12 cellular contexts compared by ENCODE assay signal in genomic region chr1:20134995-20135394, GRCh38. TPM values are rescaled to one million over a fixed set of nuclear protein-coding genes. Genes with fewer than 3 reads are reported as not detected.
"Had no signal": no experiment of that assay in that cellular context is flagged by ENCODE, and none has a peak within 500 bp of the region (broad histone marks: within the 10 kb centered on the region; RNA-seq: fewer than 3 reads in every experiment).

No MANE protein-coding gene starts in this region.

- DNase-seq: GM23248, GOT3, H7, HFFc6, Karpas-422, KBM-7 had no signal

- FAIRE-seq: HTR-8/SVneo had no signal

- H3K9me3 ChIP-seq: HAP-1 had no signal

- H3K4me1 ChIP-seq: HAP-1 had no signal

- H3K9ac ChIP-seq: GM23248, KMS-11 had no signal

- ATAC-seq: HCT116 had no signal

- H3K27ac ChIP-seq: GM23248, HL-60, KMS-11 had no signal

- H3K36me3 ChIP-seq: HAP-1 had no signal

- H3K4me3 ChIP-seq: GM23248, HAP-1 had no signal

- H2AFZ ChIP-seq: GM23248 had no signal

- H3K4me2 ChIP-seq: KMS-11 had no signal

RNA-seq across cellular contexts. Expression of gene PLA2G2F, which starts 4.1 kb away (rescaled TPM):
- total RNA-seq: GM23248, H4, H7, HFFc6 had no signal
- polyA plus RNA-seq: GM23248 had no signal

RNA-seq across cellular contexts. Expression of gene PLA2G2D, which starts 15.7 kb away (rescaled TPM):
- total RNA-seq: GM23248, H4, H7, HFFc6 had no signal
- polyA plus RNA-seq: GM23248 had no signal

RNA-seq across cellular contexts. Expression of gene UBXN10, which starts 50.9 kb away (rescaled TPM):
- total RNA-seq: H4, HFFc6 had no signal
- polyA plus RNA-seq: GM23248 had no signal

RNA-seq across cellular contexts. Expression of gene PLA2G2C, which starts 51.3 kb away (rescaled TPM):
- total RNA-seq: GM23248, H4, H7, HFFc6 had no signal
- polyA plus RNA-seq: GM23248 had no signal
